8 cellular contexts compared by ENCODE assay signal in the genomic region with DNA sequence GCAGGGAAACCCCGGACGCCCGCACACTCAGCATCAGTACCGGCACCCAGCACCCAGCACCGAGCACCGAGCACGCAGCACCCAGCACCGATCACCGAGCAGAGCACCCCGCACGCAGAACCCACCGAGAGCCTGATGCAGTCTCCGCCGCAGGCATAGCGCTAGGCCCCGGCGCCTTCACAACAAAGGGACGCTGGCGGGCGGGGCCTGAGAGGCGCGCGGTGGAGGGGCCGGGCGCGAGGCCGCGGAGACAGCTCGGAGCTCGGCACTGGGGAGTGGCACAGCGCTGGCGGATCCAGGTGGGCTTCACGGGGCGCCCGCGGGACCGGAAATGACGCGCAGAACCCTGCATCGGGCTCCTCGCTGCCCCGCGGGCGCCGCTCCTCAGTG. TPM values are rescaled to one million over a fixed set of nuclear protein-coding genes. Genes with fewer than 3 reads are reported as not detected.
DNase-seq lines count a peak whose midpoint lies in the region; ATAC-seq lines count a peak whose summit lies in the region.
"Not testable (repeated sequence)": the region's sequence is repeated elsewhere in the genome, so short reads cannot be mapped to it uniquely, and the experiment has no call there.

No MANE protein-coding gene starts in this region.

- peak overlapping the region; percentile 69 for H3K4me3 Mint-ChIP-seq in activated CD4-positive, alpha-beta T cell treated with anti-CD3 and anti-CD28 coated beads for 36 hours
- peak overlapping the region; percentile 59 for H3K4me3 Mint-ChIP-seq in central memory CD8-positive, alpha-beta T cell

- peak overlapping the region; percentile 85 for H3K27ac ChIP-seq in urinary bladder (ENCODE audit: low read depth)

- peaks cover 16% of the 10 kb centered on the region for H3K4me1 Mint-ChIP-seq in activated CD4-positive, alpha-beta T cell treated with anti-CD3 and anti-CD28 coated beads for 36 hours
- H3K4me1 Mint-ChIP-seq in central memory CD8-positive, alpha-beta T cell, result not testable (repeated sequence)

- DNase-seq in NCI-H510A treated with DMSO at 0.1 percent for 48 hours (lab: John Stamatoyannopoulos, UW) (peak; percentile 97), inferior parietal cortex (ENCODE audit: extremely low spot score) (peak; percentile 41), sciatic nerve (ENCODE audit: low spot score) (peak; percentile 84)
- peak; percentile 82 for DNase-seq in activated CD4-positive, alpha-beta T cell treated with anti-CD3 and anti-CD28 coated beads for 36 hours
- DNase-seq in central memory CD8-positive, alpha-beta T cell (ENCODE audit: low spot score in 2 of 2), result peak in 1 of 2 donors; percentile 61

- POLR2A ChIA-PET in activated CD4-positive, alpha-beta T cell treated with anti-CD3 and anti-CD28 coated beads for 36 hours (lab: Charles Lee), result not testable (repeated sequence)

- CTCF ChIA-PET in activated CD4-positive, alpha-beta T cell treated with anti-CD3 and anti-CD28 coated beads for 36 hours (lab: Charles Lee), result interaction anchor here (0.6 kb wide), 1 partner anchor 14 kb away, joined by 3 read pairs; no protein-coding TSS in a partner anchor

- H3K4me3 ChIP-seq in urinary bladder (ENCODE audit: low read depth, low read length), result peak overlapping the region; percentile 49

- H3K36me3 Mint-ChIP-seq in activated CD4-positive, alpha-beta T cell treated with anti-CD3 and anti-CD28 coated beads for 36 hours (ENCODE audit: low read depth); central memory CD8-positive, alpha-beta T cell (ENCODE audit: insufficient read depth): not testable (repeated sequence)

- intact Hi-C loops in activated CD4-positive, alpha-beta T cell treated with anti-CD3 and anti-CD28 coated beads for 36 hours (cut with DNase I, micrococcal nuclease), result loop anchor here in 1 of 2 experiments (10.0 kb wide), 1 partner anchor 52 kb away; no protein-coding TSS in a partner anchor
- intact Hi-C loops in sciatic nerve (cut with DNase I), result not testable (repeated sequence)

- H3K4me1 ChIP-seq in urinary bladder (ENCODE audit: insufficient read depth), result not testable (repeated sequence)

- not testable (repeated sequence) for H3K27me3 Mint-ChIP-seq in activated CD4-positive, alpha-beta T cell treated with anti-CD3 and anti-CD28 coated beads for 36 hours; central memory CD8-positive, alpha-beta T cell

- H3K27ac Mint-ChIP-seq in activated CD4-positive, alpha-beta T cell treated with anti-CD3 and anti-CD28 coated beads for 36 hours, result not testable (repeated sequence)
- peak overlapping the region; percentile 73 for H3K27ac Mint-ChIP-seq in central memory CD8-positive, alpha-beta T cell (ENCODE audit: low read depth)

- not testable (repeated sequence) for H3K36me3 ChIP-seq in urinary bladder (ENCODE audit: insufficient read depth)

- not testable (repeated sequence) for H3K9me3 Mint-ChIP-seq in activated CD4-positive, alpha-beta T cell treated with anti-CD3 and anti-CD28 coated beads for 36 hours (ENCODE audit: low read depth); central memory CD8-positive, alpha-beta T cell

- WGBS in urinary bladder, result 1% methylated on average over 29 of the region's 45 CpGs

- peak; percentile 38 for ATAC-seq in GM18868 (IDR thresholded peaks at IDR 0.05; ENCODE audit: unreplicated experiment)
- peak; percentile 46 for ATAC-seq in HG03432 (IDR thresholded peaks at IDR 0.05; ENCODE audit: unreplicated experiment)
- ATAC-seq in activated CD4-positive, alpha-beta T cell treated with anti-CD3 and anti-CD28 coated beads for 36 hours, result peak; percentile 54
- peak; percentile 53 for ATAC-seq in central memory CD8-positive, alpha-beta T cell (replicated peaks; ENCODE audit: extremely low read depth, poor library complexity, severe bottlenecking)
- ATAC-seq in sciatic nerve, result peak; percentile 80

RNA-seq across cellular contexts. Expression of gene SLC35E2B, which starts 0.3 kb away (rescaled TPM):
- total RNA-seq in activated CD4-positive, alpha-beta T cell treated with anti-CD3 and anti-CD28 coated beads for 36 hours, result 10 to 100 TPM; 24.2 to 27.6 TPM
- total RNA-seq in sciatic nerve, result 45.6 TPM
- 29.9 TPM for total RNA-seq in urinary bladder
- polyA plus RNA-seq in urinary bladder, result 34.5 TPM

RNA-seq across cellular contexts. Expression of gene CDK11A, which starts 31.8 kb away (rescaled TPM):
- total RNA-seq in activated CD4-positive, alpha-beta T cell treated with anti-CD3 and anti-CD28 coated beads for 36 hours, result 10 to 100 TPM; 44.3 to 50.5 TPM
- total RNA-seq in sciatic nerve, result 51.5 TPM
- 15.2 TPM for total RNA-seq in urinary bladder
- 20.2 TPM for polyA plus RNA-seq in urinary bladder

RNA-seq across cellular contexts. Expression of gene CDK11B, which starts 33.5 kb away (rescaled TPM):
- total RNA-seq in activated CD4-positive, alpha-beta T cell treated with anti-CD3 and anti-CD28 coated beads for 36 hours, result 10 to 100 TPM; 36.3 to 38.8 TPM
- total RNA-seq in sciatic nerve (27.9 TPM), urinary bladder (6.5 TPM)
- 44.5 TPM for polyA plus RNA-seq in urinary bladder
